In the genomic region with DNA sequence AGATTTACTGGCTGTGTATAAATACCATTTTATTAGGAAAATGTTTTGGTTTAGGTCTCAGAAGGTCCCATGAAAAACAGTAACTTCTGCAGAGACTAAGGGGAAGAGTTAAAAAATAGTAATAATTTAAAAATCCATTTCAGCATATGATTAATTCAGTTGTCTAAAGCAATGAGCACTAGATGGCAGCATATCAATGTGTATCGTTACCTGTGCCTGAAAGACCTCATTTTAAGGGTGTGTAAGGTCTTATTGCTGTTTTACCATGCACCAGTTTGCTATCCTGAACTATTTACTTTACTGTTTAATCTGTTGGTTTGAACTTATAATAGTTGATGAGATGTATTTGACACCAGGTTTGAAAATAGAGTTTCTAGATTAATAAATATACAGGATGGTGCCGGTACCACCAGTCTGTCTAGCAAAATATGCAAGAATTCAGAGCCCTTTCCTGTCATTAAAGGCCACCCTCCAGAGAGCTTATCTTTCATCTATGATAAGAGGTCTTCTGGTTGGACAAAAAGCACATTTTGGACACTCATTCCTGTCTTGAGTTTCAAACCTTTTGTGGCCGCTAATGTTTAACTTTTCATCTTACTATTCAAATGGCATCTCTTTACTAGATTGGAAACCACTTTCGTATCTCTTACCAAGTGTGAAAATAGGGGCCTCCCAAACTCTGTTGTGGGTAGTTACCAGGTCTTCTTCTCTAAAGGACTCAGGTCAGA, we compare ENCODE assay signal across 8 cellular contexts. TPM values are rescaled to one million over a fixed set of nuclear protein-coding genes. Genes with fewer than 3 reads are reported as not detected.
DNase-seq lines count a peak whose midpoint lies in the region; ATAC-seq and TF ChIP-seq lines count a peak whose summit lies in the region.

No MANE protein-coding gene starts in this region.

- intact Hi-C loops in mucosa of descending colon (cut with DNase I, micrococcal nuclease) = no loop called here

- peak; percentile 83 for ATAC-seq in GM21529 (IDR thresholded peaks at IDR 0.05; ENCODE audit: unreplicated experiment)
- peak; percentile 90 for ATAC-seq in mucosa of descending colon

- no peak overlapping the region for H3K4me3 Mint-ChIP-seq in activated T-cell treated with anti-CD3 and anti-CD28 coated beads, Interleukin-2, amount 50 U/mL, for 24 hours

- peak; percentile 31 for TF ChIP-seq CTCF in mucosa of descending colon (IDR thresholded peaks at IDR 0.05)

- no peak overlapping the region for H3K4me3 ChIP-seq in mucosa of descending colon

- no peaks in the 10 kb centered on the region for H3K9me3 ChIP-seq in mucosa of descending colon

- peaks cover 13% of the 10 kb centered on the region for H3K4me1 ChIP-seq in mucosa of descending colon (ENCODE audit: low read depth)

- no peaks in the 10 kb centered on the region for H3K36me3 ChIP-seq in mucosa of descending colon (ENCODE audit: low read depth)

- H3K27me3 Mint-ChIP-seq in activated T-cell treated with anti-CD3 and anti-CD28 coated beads, Interleukin-2, amount 50 U/mL, for 24 hours = peaks cover under 1% of the 10 kb centered on the region

- peaks cover 13% of the 10 kb centered on the region for H3K4me1 Mint-ChIP-seq in activated T-cell treated with anti-CD3 and anti-CD28 coated beads, Interleukin-2, amount 50 U/mL, for 24 hours (ENCODE audit: low read depth)

- peak overlapping the region; percentile 77 for H3K27ac Mint-ChIP-seq in activated T-cell treated with anti-CD3 and anti-CD28 coated beads, Interleukin-2, amount 50 U/mL, for 24 hours

- H3K9me3 Mint-ChIP-seq in activated T-cell treated with anti-CD3 and anti-CD28 coated beads, Interleukin-2, amount 50 U/mL, for 24 hours = no peaks in the 10 kb centered on the region

- no peaks in the 10 kb centered on the region for H3K36me3 Mint-ChIP-seq in activated T-cell treated with anti-CD3 and anti-CD28 coated beads, Interleukin-2, amount 50 U/mL, for 24 hours (ENCODE audit: low read depth)

- no peak for DNase-seq in activated T-cell treated with anti-CD3 and anti-CD28 coated beads, Interleukin-2, amount 50 U/mL, for 24 hours
- DNase-seq in activated T-cell treated with anti-CD3 and anti-CD28 coated beads for 4 hours (no peak), HT-29 (ENCODE audit: low spot score) (peak; percentile 62), OCI-M2 (lab: John Stamatoyannopoulos, UW; ENCODE audit: unreplicated experiment) (peak; percentile 26), dedifferentiated amniotic fluid mesenchymal stem cell (ENCODE audit: extremely low spot score) (peak; percentile 50), mucosa of descending colon (peak in 1 of 3 donors; percentile 52), SKM-1 (lab: John Stamatoyannopoulos, UW; ENCODE audit: unreplicated experiment) (no peak)

RNA-seq across cellular contexts. Expression of a gene that starts 8.9 kb away (rescaled TPM):
- 5.1 and 9.1 TPM in 2 replicates for total RNA-seq in HT-29 (2014; rRNA removed; shearing (Covaris generic))
- 10 to 100 TPM; 17.7 to 34.7 (median 26.5) TPM for total RNA-seq in mucosa of descending colon

Comparison
In these comparisons a context has a peak if more than half of its experiments do, and no peak if none do; other contexts are left out.
1. DNase-seq: peak in HT-29 (single experiment), OCI-M2 (single experiment) and dedifferentiated amniotic fluid mesenchymal stem cell (single experiment); none in activated T-cell treated with anti-CD3 and anti-CD28 coated beads, Interleukin-2, amount 50 U/mL, for 24 hours (single experiment), activated T-cell treated with anti-CD3 and anti-CD28 coated beads for 4 hours (single experiment) and SKM-1 (single experiment).